Comparison of ENCODE assay signal across 8 cellular contexts in the genomic region with DNA sequence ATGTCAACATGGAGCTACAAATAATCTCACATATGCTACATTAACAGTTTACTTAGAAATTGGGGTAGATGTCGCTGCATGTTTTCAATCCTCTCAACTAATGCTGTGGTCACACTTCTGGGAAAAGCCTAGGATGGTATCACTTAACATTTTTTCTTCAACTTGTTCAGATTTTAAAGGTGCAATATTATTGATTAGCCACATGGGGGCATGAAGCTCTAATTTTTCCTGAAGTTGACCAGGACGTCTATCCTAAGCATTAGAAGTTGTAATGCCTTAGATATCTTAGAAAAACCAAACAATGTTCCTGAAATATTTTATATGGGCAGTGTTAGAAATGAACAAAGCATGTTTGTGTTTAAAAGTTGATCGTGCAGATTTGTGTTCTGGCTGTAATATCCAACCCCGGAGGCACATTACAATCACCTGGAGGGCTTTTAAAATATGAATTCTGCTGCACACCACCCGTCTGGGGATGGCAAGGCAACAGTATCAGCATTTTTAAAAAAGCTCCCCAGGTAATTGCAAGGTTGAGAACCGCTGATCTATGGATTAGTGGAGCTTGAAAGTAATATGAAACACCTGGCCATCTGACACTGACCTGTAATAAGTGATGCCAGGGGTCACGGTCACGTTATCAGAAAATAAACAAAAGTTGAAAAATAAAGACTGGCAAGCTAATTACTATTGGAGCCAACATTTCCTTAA.
DNase-seq lines count a peak whose midpoint lies in the region; ATAC-seq and TF ChIP-seq lines count a peak whose summit lies in the region.

No MANE protein-coding gene starts in this region.

- no peaks in the 10 kb centered on the region for H3K79me1 ChIP-seq in mesenchymal stem cell (replicated peaks; ENCODE audit: low read length, poor library complexity, severe bottlenecking)

- POLR2A ChIA-PET in Caco-2 (lab: Charles Lee) = no interaction called here

- peak; percentile 73 for TF ChIP-seq CTCF in 22Rv1 (IDR thresholded peaks at IDR 0.05)
- TF ChIP-seq CTCF in Caco-2 (IDR thresholded peaks at IDR 0.05; ENCODE audit: insufficient read depth in 1 of 2, low read depth in 1 of 2, low read length in 1 of 2, severe bottlenecking in 1 of 2, unreplicated experiment in 1 of 2) = peak in 1 of 2 experiments; percentile 46

- H3K36me3 ChIP-seq in mesenchymal stem cell (ENCODE audit: control insufficient read depth in 1 of 2, insufficient read depth in 2 of 2, low read depth in 1 of 2, low read length in 2 of 2) = peaks cover 0 to 36% of the 10 kb centered on the region in 2 experiments
- H3K36me3 ChIP-seq in effector memory CD4-positive, alpha-beta T cell (ENCODE audit: control insufficient read depth, insufficient read depth, low read length) = no peaks in the 10 kb centered on the region
- H3K36me3 ChIP-seq in Caco-2 (ENCODE audit: control insufficient read depth, insufficient read depth, low read length) = no peaks in the 10 kb centered on the region

- no peak overlapping the region for H3K4me2 ChIP-seq in mesenchymal stem cell (ENCODE audit: low read length, poor library complexity, severe bottlenecking)

- no TSS peak for BruUV-seq in Caco-2 (replicated peaks; lab: Mats Ljungman, UMichigan)

- H3K9me3 Mint-ChIP-seq in Caco-2 (ENCODE audit: unreplicated experiment) = no peaks in the 10 kb centered on the region

- 45% methylated on average over 5 of the region's 8 CpGs for WGBS in mesenchymal stem cell

- no peak overlapping the region for H2BK12ac ChIP-seq in mesenchymal stem cell (ENCODE audit: low read length in 2 of 2)

- H3K36me3 Mint-ChIP-seq in Caco-2 (ENCODE audit: insufficient read depth, unreplicated experiment) = no peaks in the 10 kb centered on the region

- no peak overlapping the region for H3K4me3 Mint-ChIP-seq in Caco-2 (ENCODE audit: unreplicated experiment)

- H3K9ac ChIP-seq in mesenchymal stem cell (ENCODE audit: low read length) = peak overlapping the region; percentile 15

- H3K4me1 Mint-ChIP-seq in Caco-2 (ENCODE audit: low read depth, unreplicated experiment) = no peaks in the 10 kb centered on the region

- no peak overlapping the region for H2BK15ac ChIP-seq in mesenchymal stem cell (ENCODE audit: low read depth, poor library complexity, severe bottlenecking)

- no peak overlapping the region for H3K27ac ChIP-seq in 22Rv1
- no peak overlapping the region for H3K27ac ChIP-seq in mesenchymal stem cell (ENCODE audit: low read length, poor library complexity, severe bottlenecking)
- H3K27ac ChIP-seq in effector memory CD4-positive, alpha-beta T cell (ENCODE audit: insufficient read depth, low read length, poor library complexity, severe bottlenecking) = no peak overlapping the region

- H3K14ac ChIP-seq in mesenchymal stem cell (ENCODE audit: low read length in 2 of 2) = no peak overlapping the region

- no peak overlapping the region for H2BK120ac ChIP-seq in mesenchymal stem cell (ENCODE audit: low read depth, low read length)

- peaks cover 7% of the 10 kb centered on the region for H3K27me3 Mint-ChIP-seq in Caco-2 (ENCODE audit: insufficient read depth, unreplicated experiment)

- no peak overlapping the region for H2AFZ ChIP-seq in mesenchymal stem cell (ENCODE audit: low read depth, low read length)

- H3K27me3 ChIP-seq in mesenchymal stem cell (ENCODE audit: control insufficient read depth in 1 of 2, insufficient read depth in 1 of 2, low read length in 2 of 2) (peaks cover 15 to 20% of the 10 kb centered on the region in 2 experiments), Caco-2 (replicated peaks; ENCODE audit: control insufficient read depth, insufficient read depth, low read length) (no peaks in the 10 kb centered on the region)
- H3K27me3 ChIP-seq in effector memory CD4-positive, alpha-beta T cell (replicated peaks; ENCODE audit: control insufficient read depth, insufficient read depth, low read length, poor library complexity, severe bottlenecking) = no peaks in the 10 kb centered on the region

- no peak overlapping the region for H3K18ac ChIP-seq in mesenchymal stem cell (ENCODE audit: low read depth in 1 of 2, low read length in 2 of 2)

- H2BK5ac ChIP-seq in mesenchymal stem cell (ENCODE audit: low read depth, low read length, poor library complexity, severe bottlenecking) = no peak overlapping the region

- H4K91ac ChIP-seq in mesenchymal stem cell (ENCODE audit: low read length) = no peak overlapping the region

- H3K4me1 ChIP-seq in mesenchymal stem cell (ENCODE audit: control insufficient read depth, insufficient read depth, low read depth, low read length) (peaks cover 1% of the 10 kb centered on the region), Caco-2 (no peaks in the 10 kb centered on the region)
- H3K4me1 ChIP-seq in effector memory CD4-positive, alpha-beta T cell (ENCODE audit: control insufficient read depth, insufficient read depth, low read length, poor library complexity, severe bottlenecking) = no peaks in the 10 kb centered on the region

- H3K23ac ChIP-seq in mesenchymal stem cell (ENCODE audit: low read length in 2 of 2) = no peak overlapping the region

- no peak overlapping the region for H3K27ac Mint-ChIP-seq in Caco-2 (ENCODE audit: unreplicated experiment)

- H2AK5ac ChIP-seq in mesenchymal stem cell (ENCODE audit: low read length, severe bottlenecking) = no peak overlapping the region

- intact Hi-C loops in Caco-2 (cut with micrococcal nuclease; ENCODE audit: unreplicated experiment) = loop anchor here (1.0 to 5.0 kb wide), 2 partner anchors 58 to 364 kb away; no protein-coding TSS in a partner anchor

- H3K4ac ChIP-seq in mesenchymal stem cell (ENCODE audit: low read depth in 1 of 2, low read length in 2 of 2) = no peak overlapping the region

- H3K9me3 ChIP-seq in mesenchymal stem cell (ENCODE audit: control insufficient read depth, low read length) (no peaks in the 10 kb centered on the region), Caco-2 (no peaks in the 10 kb centered on the region)
- H3K9me3 ChIP-seq in effector memory CD4-positive, alpha-beta T cell (ENCODE audit: control insufficient read depth, low read length) = no peaks in the 10 kb centered on the region

- no peak overlapping the region for H4K8ac ChIP-seq in mesenchymal stem cell (ENCODE audit: low read length)

- peak; percentile 2 for DNase-seq in NCI-H226
- peak; percentile 31 for DNase-seq in cerebellar cortex (ENCODE audit: low spot score)
- peak; percentile 43 for DNase-seq in mesenchymal stem cell
- no peak for DNase-seq in effector memory CD4-positive, alpha-beta T cell
- no peak for DNase-seq in Caco-2

- ATAC-seq in GM18502 (IDR thresholded peaks at IDR 0.05; ENCODE audit: poor library complexity, unreplicated experiment) (peak; percentile 45), GM19455 (IDR thresholded peaks at IDR 0.05; ENCODE audit: unreplicated experiment) (no peak)

- no peak overlapping the region for H3K4me3 ChIP-seq in mesenchymal stem cell (ENCODE audit: insufficient read depth in 1 of 2, low read depth in 1 of 2, low read length in 2 of 2)
- no peak overlapping the region for H3K4me3 ChIP-seq in effector memory CD4-positive, alpha-beta T cell (ENCODE audit: insufficient read depth, low read depth, low read length, poor library complexity, severe bottlenecking)
- no peak overlapping the region for H3K4me3 ChIP-seq in Caco-2 (ENCODE audit: low read depth, low read length)

- CTCF ChIA-PET in Caco-2 (lab: Charles Lee) = interaction anchor here (0.5 to 2.7 kb wide), 4 partner anchors 57 to 1064 kb away, joined by 3 to 18 read pairs (median 3); no protein-coding TSS in a partner anchor

Comparison
In these comparisons a context has a peak if more than half of its experiments do, and no peak if none do; other contexts are left out.
1. DNase-seq: peak in NCI-H226 (single experiment), cerebellar cortex (single experiment) and mesenchymal stem cell (single experiment); none in effector memory CD4-positive, alpha-beta T cell (0 of 3) and Caco-2 (0 of 2).